12 cellular contexts compared by ENCODE assay signal in genomic region chr3:11953350-11953749, GRCh38. TPM values are rescaled to one million over a fixed set of nuclear protein-coding genes. Genes with fewer than 3 reads are reported as not detected.
DNase-seq lines count a peak whose midpoint lies in the region; TF ChIP-seq lines count a peak whose summit lies in the region.
"Had no signal": no experiment of that assay in that cellular context is flagged by ENCODE, and none has a peak within 500 bp of the region (broad histone marks: within the 10 kb centered on the region; RNA-seq: fewer than 3 reads in every experiment).

No MANE protein-coding gene starts in this region.

- no peaks in the 10 kb centered on the region for H3K9me3 Mint-ChIP-seq in Calu3 (ENCODE audit: low read depth, unreplicated experiment)

- intact Hi-C loops in Calu3 (cut with micrococcal nuclease; ENCODE audit: unreplicated experiment): no loop called here

- H3K4me1 Mint-ChIP-seq in Calu3 (ENCODE audit: low read depth, unreplicated experiment): no peaks in the 10 kb centered on the region

- no peak for TF ChIP-seq CTCF in Calu3 (IDR thresholded peaks at IDR 0.05; ENCODE audit: unreplicated experiment)

- H3K27ac Mint-ChIP-seq in Calu3 (ENCODE audit: unreplicated experiment): no peak overlapping the region

- H3K27me3 Mint-ChIP-seq in Calu3 (ENCODE audit: unreplicated experiment): peaks cover 71% of the 10 kb centered on the region

- H3K36me3 Mint-ChIP-seq in Calu3 (ENCODE audit: insufficient read depth, unreplicated experiment): no peaks in the 10 kb centered on the region

- BruUV-seq in Calu3 (replicated peaks; lab: Mats Ljungman, UMichigan): no TSS peak

- DNase-seq in DMS153 (lab: John Stamatoyannopoulos, UW): peak; percentile 53
- DNase-seq in DMS153 treated with DMSO at 0.1 percent for 48 hours (lab: John Stamatoyannopoulos, UW; ENCODE audit: unreplicated experiment): no peak
- DNase-seq in NCI-H146 treated with DMSO at 0.1 percent for 48 hours (lab: John Stamatoyannopoulos, UW; ENCODE audit: unreplicated experiment): peak; percentile 94
- peak; percentile 70 for DNase-seq in NCI-H345 (lab: John Stamatoyannopoulos, UW)
- DNase-seq in left kidney (ENCODE audit: low read depth, low spot score): peak; percentile 29
- no peak for DNase-seq in Calu3
- DNase-seq in NCI-H1436 (lab: John Stamatoyannopoulos, UW): no peak
- DNase-seq in stimulated activated CD4-positive, alpha-beta T cell treated with anti-CD3 and anti-CD28 coated beads, Interleukin-15, amount 100 ng/mL, for 24 hours: no peak
- DNase-seq: MG63, NCI-H1436 treated with DMSO at 0.1 percent for 48 hours, NCI-H446 treated with DMSO at 0.1 percent for 48 hours, SHP77 treated with DMSO at 0.1 percent for 48 hours had no signal

- CTCF ChIA-PET in Calu3 (lab: Charles Lee): interaction anchor here (0.7 kb wide), 1 partner anchor 1008 kb away, joined by 5 read pairs; no protein-coding TSS in a partner anchor

- no peak overlapping the region for H3K4me3 Mint-ChIP-seq in Calu3 (ENCODE audit: low read depth, unreplicated experiment)

RNA-seq across cellular contexts. Expression of gene SYN2, which starts 50.8 kb away (rescaled TPM):
- total RNA-seq in Calu3 (2022): not detected in 2 replicates

Comparison
In these comparisons a context has a peak if more than half of its experiments do, and no peak if none do; other contexts are left out.
1. DNase-seq: peak in DMS153 (single experiment), NCI-H146 treated with DMSO at 0.1 percent for 48 hours (single experiment), NCI-H345 (single experiment) and left kidney (single experiment); none in DMS153 treated with DMSO at 0.1 percent for 48 hours (single experiment), Calu3 (single experiment), NCI-H1436 (single experiment) and stimulated activated CD4-positive, alpha-beta T cell treated with anti-CD3 and anti-CD28 coated beads, Interleukin-15, amount 100 ng/mL, for 24 hours (single experiment).